Comparison of ENCODE assay signal across 8 cellular contexts in genomic region chr6:113969888-113970807, GRCh38. TPM values are rescaled to one million over a fixed set of nuclear protein-coding genes. Genes with fewer than 3 reads are reported as not detected.
DNase-seq lines count a peak whose midpoint lies in the region; ATAC-seq lines count a peak whose summit lies in the region.

No MANE protein-coding gene starts in this region.

- ATAC-seq in GM18498 (IDR thresholded peaks at IDR 0.05; ENCODE audit: unreplicated experiment) (peak; percentile 44), HG02610 (IDR thresholded peaks at IDR 0.05; ENCODE audit: unreplicated experiment) (peak; percentile 37)
- ATAC-seq in activated CD4-positive, CD25-positive, alpha-beta regulatory T cell treated with anti-CD3 and anti-CD28 coated beads, Interleukin-2, amount 50 U/mL, for 24 hours: peak; percentile 32 to 33

- DNase-seq in NCI-H1105 (lab: John Stamatoyannopoulos, UW) (peak; percentile 42), cerebellum (ENCODE audit: low spot score) (peak; percentile 36), kidney glomerular epithelial cell (lab: John Stamatoyannopoulos, UW) (peak; percentile 57), NCI-H446 treated with DMSO at 0.1 percent for 48 hours (lab: John Stamatoyannopoulos, UW) (no peak)
- DNase-seq in stimulated activated CD4-positive, alpha-beta T cell treated with anti-CD3 and anti-CD28 coated beads, Interleukin-15, amount 100 ng/mL, for 48 hours (ENCODE audit: low read depth in 2 of 2): peak; percentile 31 to 36

RNA-seq across cellular contexts. Expression of gene HDAC2, which starts 0.8 kb away (rescaled TPM):
- 175 TPM for total RNA-seq in cerebellum
